ENCODE assay signal across 10 cellular contexts in genomic region chr7:158595068-158595467, GRCh38. TPM values are rescaled to one million over a fixed set of nuclear protein-coding genes. Genes with fewer than 3 reads are reported as not detected.
DNase-seq lines count a peak whose midpoint lies in the region; ATAC-seq, FAIRE-seq and TF ChIP-seq lines count a peak whose summit lies in the region.
"Had no signal": no experiment of that assay in that cellular context is flagged by ENCODE, and none has a peak within 500 bp of the region (broad histone marks: within the 10 kb centered on the region; RNA-seq: fewer than 3 reads in every experiment).

No MANE protein-coding gene starts in this region.

- peak; percentile 52 for ATAC-seq in HG03460 (IDR thresholded peaks at IDR 0.05; ENCODE audit: unreplicated experiment)
- no peak for ATAC-seq in GM18505 (IDR thresholded peaks at IDR 0.05; ENCODE audit: unreplicated experiment)

- H3K36me3 Mint-ChIP-seq in chondrocyte (ENCODE audit: low read depth), result no peaks in the 10 kb centered on the region

- H3K4ac ChIP-seq in mesenchymal stem cell (ENCODE audit: low read depth in 1 of 2, low read length in 2 of 2), result no peak overlapping the region

- no peaks in the 10 kb centered on the region for H3K79me1 ChIP-seq in mesenchymal stem cell (replicated peaks; ENCODE audit: low read length, poor library complexity, severe bottlenecking)

- no peak for TF ChIP-seq POLR2A in GM18505 (IDR thresholded peaks at IDR 0.05; ENCODE audit: borderline replicate concordance, extremely low read depth, insufficient read depth, insufficient read length)

- H3K27me3 ChIP-seq in mesenchymal stem cell (ENCODE audit: control insufficient read depth in 1 of 2, insufficient read depth in 1 of 2, low read length in 2 of 2), result no peaks in the 10 kb centered on the region

- H4K8ac ChIP-seq in mesenchymal stem cell (ENCODE audit: low read length), result no peak overlapping the region

- H3K27ac ChIP-seq in mesenchymal stem cell (ENCODE audit: low read length, poor library complexity, severe bottlenecking), result no peak overlapping the region

- H3K4me3 Mint-ChIP-seq in chondrocyte (ENCODE audit: unreplicated experiment), result no peak overlapping the region

- no peak overlapping the region for H3K4me2 ChIP-seq in mesenchymal stem cell (ENCODE audit: low read length, poor library complexity, severe bottlenecking)

- H3K14ac ChIP-seq in mesenchymal stem cell (ENCODE audit: low read length in 2 of 2), result no peak overlapping the region

- no peak overlapping the region for H4K91ac ChIP-seq in mesenchymal stem cell (ENCODE audit: low read length)

- no peak overlapping the region for H2AFZ ChIP-seq in mesenchymal stem cell (ENCODE audit: low read depth, low read length)

- H3K4me1 ChIP-seq in mesenchymal stem cell (ENCODE audit: control insufficient read depth, insufficient read depth, low read depth, low read length), result no peaks in the 10 kb centered on the region

- H2BK15ac ChIP-seq in mesenchymal stem cell (ENCODE audit: low read depth, poor library complexity, severe bottlenecking), result no peak overlapping the region

- no peak for TF ChIP-seq CTCF in chondrocyte (IDR thresholded peaks at IDR 0.05)

- H2BK12ac ChIP-seq in mesenchymal stem cell (ENCODE audit: low read length in 2 of 2), result no peak overlapping the region

- no peak overlapping the region for H2AK5ac ChIP-seq in mesenchymal stem cell (ENCODE audit: low read length, severe bottlenecking)

- H3K36me3 ChIP-seq in mesenchymal stem cell (ENCODE audit: control insufficient read depth in 1 of 2, insufficient read depth in 2 of 2, low read depth in 1 of 2, low read length in 2 of 2), result no peaks in the 10 kb centered on the region

- H3K27me3 Mint-ChIP-seq in chondrocyte (ENCODE audit: low read depth), result no peaks in the 10 kb centered on the region

- peaks cover 6% of the 10 kb centered on the region for H3K9me3 Mint-ChIP-seq in chondrocyte (ENCODE audit: low read depth)

- no peak overlapping the region for H3K18ac ChIP-seq in mesenchymal stem cell (ENCODE audit: low read depth in 1 of 2, low read length in 2 of 2)

- no peak overlapping the region for H3K23ac ChIP-seq in mesenchymal stem cell (ENCODE audit: low read length in 2 of 2)

- H3K9ac ChIP-seq in mesenchymal stem cell (ENCODE audit: low read length), result no peak overlapping the region

- no peak overlapping the region for H2BK120ac ChIP-seq in mesenchymal stem cell (ENCODE audit: low read depth, low read length)

- no peak overlapping the region for H3K27ac Mint-ChIP-seq in chondrocyte (ENCODE audit: unreplicated experiment)

- DNase-seq in Daoy (ENCODE audit: low read depth) (peak; percentile 49), mesenchymal stem cell (peak; percentile 46), NCI-H187 treated with DMSO at 0.1 percent for 48 hours (lab: John Stamatoyannopoulos, UW) (no peak), mesenteric fat pad (ENCODE audit: low spot score) (no peak), chondrocyte (ENCODE audit: low spot score) (no peak)
- DNase-seq: NCI-H2107 had no signal

- H3K4me1 Mint-ChIP-seq in chondrocyte (ENCODE audit: low read depth), result no peaks in the 10 kb centered on the region

- H2BK5ac ChIP-seq in mesenchymal stem cell (ENCODE audit: low read depth, low read length, poor library complexity, severe bottlenecking), result no peak overlapping the region

- FAIRE-seq in endometrium (lab: Jason Lieb, UNC), result peak; percentile 50
- FAIRE-seq: islet of Langerhans had no signal

- peak overlapping the region in 1 of 2 experiments; percentile 0 for H3K4me3 ChIP-seq in mesenchymal stem cell (ENCODE audit: insufficient read depth in 1 of 2, low read depth in 1 of 2, low read length in 2 of 2)

- H3K9me3 ChIP-seq in mesenchymal stem cell (ENCODE audit: control insufficient read depth, low read length), result peaks cover 2% of the 10 kb centered on the region

- 52% methylated on average over 2 of the region's 3 CpGs for WGBS in mesenchymal stem cell

RNA-seq across cellular contexts. Expression of gene PTPRN2, which starts 7.4 kb away (rescaled TPM):
- total RNA-seq in Daoy (2014; rRNA removed; shearing (Covaris generic)), result 5.5 and 8.3 TPM in 2 replicates
- 0.51 TPM for polyA plus RNA-seq in mesenchymal stem cell (2013, experiment 1 of 2)
- polyA plus RNA-seq in mesenchymal stem cell (2013, experiment 2 of 2), result 0.55 TPM
- total RNA-seq in mesenteric fat pad (2.6 TPM), chondrocyte (0.30 to 0.51 TPM (median 0.36 TPM) in 3 replicates)

Comparison
In these comparisons a context has a peak if more than half of its experiments do, and no peak if none do; other contexts are left out.
1. DNase-seq: peak in Daoy (single experiment) and mesenchymal stem cell (single experiment); none in NCI-H187 treated with DMSO at 0.1 percent for 48 hours (single experiment), mesenteric fat pad (single experiment) and chondrocyte (single experiment).